Comparison of ENCODE assay signal across 8 cellular contexts in genomic region chr16:424623-425081, GRCh38. TPM values are rescaled to one million over a fixed set of nuclear protein-coding genes. Genes with fewer than 3 reads are reported as not detected.
DNase-seq lines count a peak whose midpoint lies in the region; ATAC-seq and TF ChIP-seq lines count a peak whose summit lies in the region.

No MANE protein-coding gene starts in this region.

- intact Hi-C loops in posterior cingulate gyrus (cut with DNase I), result loop anchor here (5.0 kb wide), 1 partner anchor 48 kb away; no protein-coding TSS in a partner anchor

- no peaks in the 10 kb centered on the region for H3K9me3 Mint-ChIP-seq in activated T-cell treated with anti-CD3 and anti-CD28 coated beads, Interleukin-2, amount 50 U/mL, for 24 hours
- H3K9me3 Mint-ChIP-seq in glutamatergic neuron (ENCODE audit: unreplicated experiment), result peaks cover 3% of the 10 kb centered on the region

- DNase-seq in activated T-cell treated with anti-CD3 and anti-CD28 coated beads, Interleukin-2, amount 50 U/mL, for 24 hours, result no peak
- DNase-seq in activated T-cell treated with anti-CD3 and anti-CD28 coated beads for 4 hours (no peak), glutamatergic neuron (no peak), posterior cingulate gyrus (peak in 9 of 10 donors; percentile 26 to 91 (median 40)), NCI-H2196 treated with DMSO at 0.1 percent for 48 hours (lab: John Stamatoyannopoulos, UW; ENCODE audit: unreplicated experiment) (no peak)

- H3K4me3 Mint-ChIP-seq in activated T-cell treated with anti-CD3 and anti-CD28 coated beads, Interleukin-2, amount 50 U/mL, for 24 hours, result peak overlapping the region; percentile 80
- H3K4me3 Mint-ChIP-seq in glutamatergic neuron (ENCODE audit: unreplicated experiment), result peak overlapping the region; percentile 82

- peaks cover 11% of the 10 kb centered on the region for H3K27me3 Mint-ChIP-seq in activated T-cell treated with anti-CD3 and anti-CD28 coated beads, Interleukin-2, amount 50 U/mL, for 24 hours
- H3K27me3 Mint-ChIP-seq in glutamatergic neuron (ENCODE audit: unreplicated experiment), result peaks cover 15% of the 10 kb centered on the region

- peak overlapping the region; percentile 50 for H3K27ac Mint-ChIP-seq in activated T-cell treated with anti-CD3 and anti-CD28 coated beads, Interleukin-2, amount 50 U/mL, for 24 hours
- H3K27ac Mint-ChIP-seq in glutamatergic neuron (ENCODE audit: unreplicated experiment), result peak overlapping the region; percentile 33

- H3K36me3 Mint-ChIP-seq in activated T-cell treated with anti-CD3 and anti-CD28 coated beads, Interleukin-2, amount 50 U/mL, for 24 hours (ENCODE audit: low read depth), result peaks cover 20% of the 10 kb centered on the region
- no peaks in the 10 kb centered on the region for H3K36me3 Mint-ChIP-seq in glutamatergic neuron (ENCODE audit: unreplicated experiment)

- ATAC-seq in GM21447 (IDR thresholded peaks at IDR 0.05; ENCODE audit: unreplicated experiment) (no peak), HG02623 (IDR thresholded peaks at IDR 0.05; ENCODE audit: unreplicated experiment) (no peak)

- peaks cover 36% of the 10 kb centered on the region for H3K4me1 Mint-ChIP-seq in activated T-cell treated with anti-CD3 and anti-CD28 coated beads, Interleukin-2, amount 50 U/mL, for 24 hours (ENCODE audit: low read depth)
- H3K4me1 Mint-ChIP-seq in glutamatergic neuron (ENCODE audit: low read depth, unreplicated experiment), result peaks cover 17% of the 10 kb centered on the region

- TF ChIP-seq CTCF in VCaP (conservative IDR thresholded peaks at IDR 0.05) (no peak), glutamatergic neuron (IDR thresholded peaks at IDR 0.05; ENCODE audit: partially characterized antibody, unreplicated experiment) (no peak)

- H3K27ac ChIP-seq in VCaP, result peak overlapping the region; percentile 76

RNA-seq across cellular contexts. Expression of gene RAB11FIP3, which starts 0.8 kb away (rescaled TPM):
- total RNA-seq in glutamatergic neuron (ENCODE audit: unreplicated experiment), result 103 TPM

RNA-seq across cellular contexts. Expression of gene DECR2, which starts 23.0 kb away (rescaled TPM):
- 26.2 TPM for total RNA-seq in glutamatergic neuron (ENCODE audit: unreplicated experiment)

RNA-seq across cellular contexts. Expression of gene NME4, which starts 27.7 kb away (rescaled TPM):
- 82.6 TPM for total RNA-seq in glutamatergic neuron (ENCODE audit: unreplicated experiment)

RNA-seq across cellular contexts. Expression of gene PGAP6, which starts 42.9 kb away (rescaled TPM):
- 54.5 TPM for total RNA-seq in glutamatergic neuron (ENCODE audit: unreplicated experiment)

RNA-seq across cellular contexts. Expression of gene MRPL28, which starts 54.3 kb away (rescaled TPM):
- 69.6 TPM for total RNA-seq in glutamatergic neuron (ENCODE audit: unreplicated experiment)

Comparison
In these comparisons a context has a peak if more than half of its experiments do, and no peak if none do; other contexts are left out.
1. DNase-seq: peak in posterior cingulate gyrus (9 of 10); none in activated T-cell treated with anti-CD3 and anti-CD28 coated beads, Interleukin-2, amount 50 U/mL, for 24 hours (single experiment), activated T-cell treated with anti-CD3 and anti-CD28 coated beads for 4 hours (single experiment), glutamatergic neuron (single experiment) and NCI-H2196 treated with DMSO at 0.1 percent for 48 hours (single experiment).